ENCODE assay signal across 1 cellular context in genomic region chr22:39908737-39909136, GRCh38.
TF ChIP-seq lines count a peak whose summit lies in the region.

No MANE protein-coding gene starts in this region.

TF ChIP-seq in K562, 482 proteins besides CTCF, POLR2A, EP300 and RAD21 (continues in another document):
- TF ChIP-seq FOSL1 (tag; conservative IDR thresholded peaks at IDR 0.05): peak; percentile 91
- TF ChIP-seq, protein P1, sequence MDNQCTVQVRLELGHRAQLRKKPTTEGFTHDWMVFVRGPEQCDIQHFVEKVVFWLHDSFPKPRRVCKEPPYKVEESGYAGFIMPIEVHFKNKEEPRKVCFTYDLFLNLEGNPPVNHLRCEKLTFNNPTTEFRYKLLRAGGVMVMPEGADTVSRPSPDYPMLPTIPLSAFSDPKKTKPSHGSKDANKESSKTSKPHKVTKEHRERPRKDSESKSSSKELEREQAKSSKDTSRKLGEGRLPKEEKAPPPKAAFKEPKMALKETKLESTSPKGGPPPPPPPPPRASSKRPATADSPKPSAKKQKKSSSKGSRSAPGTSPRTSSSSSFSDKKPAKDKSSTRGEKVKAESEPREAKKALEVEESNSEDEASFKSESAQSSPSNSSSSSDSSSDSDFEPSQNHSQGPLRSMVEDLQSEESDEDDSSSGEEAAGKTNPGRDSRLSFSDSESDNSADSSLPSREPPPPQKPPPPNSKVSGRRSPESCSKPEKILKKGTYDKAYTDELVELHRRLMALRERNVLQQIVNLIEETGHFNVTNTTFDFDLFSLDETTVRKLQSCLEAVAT (IDR thresholded peaks at IDR 0.05): peak in 1 of 2 experiments; percentile 94; a peak in 2 of 4 replicates
- no peak for TF ChIP-seq ZBTB1 (CRISPR knock-in tag; IDR thresholded peaks at IDR 0.05; ENCODE audit: borderline replicate concordance, low read depth)
- no peak for TF ChIP-seq SPI1 (IDR thresholded peaks at IDR 0.05; ENCODE audit: borderline replicate concordance, low read depth, low read length)
- TF ChIP-seq ZNF76 (CRISPR knock-in tag; IDR thresholded peaks at IDR 0.05; ENCODE audit: borderline replicate concordance): no peak
- no peak for TF ChIP-seq ZNF586 (CRISPR knock-in tag; conservative IDR thresholded peaks at IDR 0.05)
- peak; percentile 44; the same call in 1 of the 2 replicates for TF ChIP-seq DPF2 (IDR thresholded peaks at IDR 0.05)
- TF ChIP-seq KLF6 (CRISPR knock-in tag; IDR thresholded peaks at IDR 0.05; ENCODE audit: borderline replicate concordance): no peak
- TF ChIP-seq CHD1 (IDR thresholded peaks at IDR 0.05; ENCODE audit: low read length): no peak
- TF ChIP-seq, protein P2, sequence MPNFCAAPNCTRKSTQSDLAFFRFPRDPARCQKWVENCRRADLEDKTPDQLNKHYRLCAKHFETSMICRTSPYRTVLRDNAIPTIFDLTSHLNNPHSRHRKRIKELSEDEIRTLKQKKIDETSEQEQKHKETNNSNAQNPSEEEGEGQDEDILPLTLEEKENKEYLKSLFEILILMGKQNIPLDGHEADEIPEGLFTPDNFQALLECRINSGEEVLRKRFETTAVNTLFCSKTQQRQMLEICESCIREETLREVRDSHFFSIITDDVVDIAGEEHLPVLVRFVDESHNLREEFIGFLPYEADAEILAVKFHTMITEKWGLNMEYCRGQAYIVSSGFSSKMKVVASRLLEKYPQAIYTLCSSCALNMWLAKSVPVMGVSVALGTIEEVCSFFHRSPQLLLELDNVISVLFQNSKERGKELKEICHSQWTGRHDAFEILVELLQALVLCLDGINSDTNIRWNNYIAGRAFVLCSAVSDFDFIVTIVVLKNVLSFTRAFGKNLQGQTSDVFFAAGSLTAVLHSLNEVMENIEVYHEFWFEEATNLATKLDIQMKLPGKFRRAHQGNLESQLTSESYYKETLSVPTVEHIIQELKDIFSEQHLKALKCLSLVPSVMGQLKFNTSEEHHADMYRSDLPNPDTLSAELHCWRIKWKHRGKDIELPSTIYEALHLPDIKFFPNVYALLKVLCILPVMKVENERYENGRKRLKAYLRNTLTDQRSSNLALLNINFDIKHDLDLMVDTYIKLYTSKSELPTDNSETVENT (CRISPR knock-in tag; IDR thresholded peaks at IDR 0.05): no peak
- TF ChIP-seq, protein P3, sequence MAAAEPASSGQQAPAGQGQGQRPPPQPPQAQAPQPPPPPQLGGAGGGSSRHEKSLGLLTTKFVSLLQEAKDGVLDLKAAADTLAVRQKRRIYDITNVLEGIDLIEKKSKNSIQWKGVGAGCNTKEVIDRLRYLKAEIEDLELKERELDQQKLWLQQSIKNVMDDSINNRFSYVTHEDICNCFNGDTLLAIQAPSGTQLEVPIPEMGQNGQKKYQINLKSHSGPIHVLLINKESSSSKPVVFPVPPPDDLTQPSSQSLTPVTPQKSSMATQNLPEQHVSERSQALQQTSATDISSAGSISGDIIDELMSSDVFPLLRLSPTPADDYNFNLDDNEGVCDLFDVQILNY (CRISPR knock-in tag; IDR thresholded peaks at IDR 0.05): no peak
- no peak for TF ChIP-seq ZC3H11A (IDR thresholded peaks at IDR 0.05; ENCODE audit: low read depth, low read length)
- no peak for TF ChIP-seq SRSF7 (optimal IDR thresholded peaks at IDR 0.05; ENCODE audit: low read depth, low read length)
- TF ChIP-seq L3MBTL2 (IDR thresholded peaks at IDR 0.05): peak; percentile 26; the same call in 1 of the 2 replicates
- no peak for TF ChIP-seq MYNN (IDR thresholded peaks at IDR 0.05)
- no peak for TF ChIP-seq MYNN (CRISPR knock-in tag; IDR thresholded peaks at IDR 0.05)
- no peak for TF ChIP-seq ZNF408 (CRISPR knock-in tag; IDR thresholded peaks at IDR 0.05; ENCODE audit: low read depth)
- TF ChIP-seq DIDO1 (tag; IDR thresholded peaks at IDR 0.05; ENCODE audit: low read depth): no peak
- TF ChIP-seq, protein P4, sequence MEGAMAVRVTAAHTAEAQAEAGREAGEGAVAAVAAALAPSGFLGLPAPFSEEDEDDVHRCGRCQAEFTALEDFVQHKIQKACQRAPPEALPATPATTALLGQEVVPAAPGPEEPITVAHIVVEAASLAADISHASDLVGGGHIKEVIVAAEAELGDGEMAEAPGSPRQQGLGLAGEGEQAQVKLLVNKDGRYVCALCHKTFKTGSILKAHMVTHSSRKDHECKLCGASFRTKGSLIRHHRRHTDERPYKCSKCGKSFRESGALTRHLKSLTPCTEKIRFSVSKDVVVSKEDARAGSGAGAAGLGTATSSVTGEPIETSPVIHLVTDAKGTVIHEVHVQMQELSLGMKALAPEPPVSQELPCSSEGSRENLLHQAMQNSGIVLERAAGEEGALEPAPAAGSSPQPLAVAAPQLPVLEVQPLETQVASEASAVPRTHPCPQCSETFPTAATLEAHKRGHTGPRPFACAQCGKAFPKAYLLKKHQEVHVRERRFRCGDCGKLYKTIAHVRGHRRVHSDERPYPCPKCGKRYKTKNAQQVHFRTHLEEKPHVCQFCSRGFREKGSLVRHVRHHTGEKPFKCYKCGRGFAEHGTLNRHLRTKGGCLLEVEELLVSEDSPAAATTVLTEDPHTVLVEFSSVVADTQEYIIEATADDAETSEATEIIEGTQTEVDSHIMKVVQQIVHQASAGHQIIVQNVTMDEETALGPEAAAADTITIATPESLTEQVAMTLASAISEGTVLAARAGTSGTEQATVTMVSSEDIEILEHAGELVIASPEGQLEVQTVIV (CRISPR knock-in tag; IDR thresholded peaks at IDR 0.05; ENCODE audit: borderline replicate concordance): no peak
- no peak for TF ChIP-seq TCF7L2 (IDR thresholded peaks at IDR 0.05; ENCODE audit: low read depth, low read length)
- TF ChIP-seq CBFB (CRISPR knock-in tag; IDR thresholded peaks at IDR 0.05): no peak
- TF ChIP-seq CEBPG (CRISPR knock-in tag; IDR thresholded peaks at IDR 0.05): no peak
- TF ChIP-seq CEBPG (tag; conservative IDR thresholded peaks at IDR 0.05 in 1 of 2, IDR thresholded peaks at IDR 0.05 in 1 of 2): no peak
- no peak for TF ChIP-seq SMARCA5 (IDR thresholded peaks at IDR 0.05)
- peak; percentile 26; the same call in 1 of the 2 replicates for TF ChIP-seq BHLHE40 (IDR thresholded peaks at IDR 0.05; ENCODE audit: low read length)
- peak; percentile 30; the same call in 1 of the 2 replicates for TF ChIP-seq SMARCA4 (IDR thresholded peaks at IDR 0.05)
- no peak for TF ChIP-seq HNRNPK (IDR thresholded peaks at IDR 0.05; ENCODE audit: low read depth, low read length, poor library complexity, severe bottlenecking)
- no peak for TF ChIP-seq SIRT6 (IDR thresholded peaks at IDR 0.05; ENCODE audit: low read depth, low read length)
- TF ChIP-seq TAF7 (tag; IDR thresholded peaks at IDR 0.05): no peak
- TF ChIP-seq TSC22D4 (tag; IDR thresholded peaks at IDR 0.05): no peak
- no peak for TF ChIP-seq POLR2H (tag; IDR thresholded peaks at IDR 0.05; ENCODE audit: low read depth)
- no peak for TF ChIP-seq ZNF175 (CRISPR knock-in tag; IDR thresholded peaks at IDR 0.05; ENCODE audit: low read depth)
- no peak for TF ChIP-seq ETV6 (IDR thresholded peaks at IDR 0.05; ENCODE audit: borderline replicate concordance in 1 of 2, low read depth in 2 of 2, low read length in 1 of 2)
- no peak for TF ChIP-seq ETV6 (CRISPR knock-in tag; IDR thresholded peaks at IDR 0.05; ENCODE audit: borderline replicate concordance)
- TF ChIP-seq, protein P5, sequence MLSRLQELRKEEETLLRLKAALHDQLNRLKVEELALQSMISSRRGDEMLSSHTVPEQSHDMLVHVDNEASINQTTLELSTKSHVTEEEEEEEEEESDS (CRISPR knock-in tag; IDR thresholded peaks at IDR 0.05): no peak
- TF ChIP-seq ZNF512 (tag; IDR thresholded peaks at IDR 0.05): no peak
- TF ChIP-seq MGA (IDR thresholded peaks at IDR 0.05): no peak
- TF ChIP-seq MEF2D (tag; conservative IDR thresholded peaks at IDR 0.05; ENCODE audit: low read depth): no peak
- TF ChIP-seq ZNF551 (CRISPR knock-in tag; IDR thresholded peaks at IDR 0.05): no peak
- TF ChIP-seq, protein P6, sequence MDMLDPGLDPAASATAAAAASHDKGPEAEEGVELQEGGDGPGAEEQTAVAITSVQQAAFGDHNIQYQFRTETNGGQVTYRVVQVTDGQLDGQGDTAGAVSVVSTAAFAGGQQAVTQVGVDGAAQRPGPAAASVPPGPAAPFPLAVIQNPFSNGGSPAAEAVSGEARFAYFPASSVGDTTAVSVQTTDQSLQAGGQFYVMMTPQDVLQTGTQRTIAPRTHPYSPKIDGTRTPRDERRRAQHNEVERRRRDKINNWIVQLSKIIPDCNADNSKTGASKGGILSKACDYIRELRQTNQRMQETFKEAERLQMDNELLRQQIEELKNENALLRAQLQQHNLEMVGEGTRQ (CRISPR knock-in tag; IDR thresholded peaks at IDR 0.05): no peak
